24 cellular contexts compared by ENCODE assay signal in genomic region chr1:61207416-61207815, GRCh38.
A peak's percentile ranks its signal among the peaks of the same experiment; 100 is the strongest.
DNase-seq lines count a peak whose midpoint lies in the region; ATAC-seq and TF ChIP-seq lines count a peak whose summit lies in the region.
"Had no signal": no experiment of that assay in that cellular context is flagged by ENCODE, and none has a peak within 500 bp of the region (broad histone marks: within the 10 kb centered on the region; RNA-seq: fewer than 3 reads in every experiment).

No MANE protein-coding gene starts in this region.

- no peak for ATAC-seq in GM19023 (IDR thresholded peaks at IDR 0.05; ENCODE audit: unreplicated experiment)
- ATAC-seq: A549, HepG2, K562, SK-N-SH treated with all-trans-retinoic acid at 6 μM for 48 hours had no signal

- peak; percentile 22 for DNase-seq in Caki2 (ENCODE audit: low read depth)
- peak; percentile 80 for DNase-seq in epithelial cell of proximal tubule (ENCODE audit: low read depth)
- peak; percentile 86 for DNase-seq in kidney tubule cell (ENCODE audit: low spot score)
- peak; percentile 87 for DNase-seq in renal cortical epithelial cell (ENCODE audit: low read depth)
- DNase-seq in 8988T = no peak
- DNase-seq in DMS79 (lab: John Stamatoyannopoulos, UW) = no peak
- DNase-seq: CD4-positive, alpha-beta T cell; COR-L47; DMS153; GDM1; MG63; NCI-H1048; NCI-H1436 treated with DMSO at 0.1 percent for 48 hours; NCI-H2029; NCI-H2227 treated with DMSO at 0.1 percent for 48 hours; NCI-H510A; PC-9; SIG-M5; T-helper 1 cell had no signal

- in situ Hi-C loops in Caki2 (cut with HindIII; ENCODE audit: low pct_unique_long_range_greater_than_20kb, low sequenced_read_pairs) = no loop called here

- TF ChIP-seq CTCF in epithelial cell of proximal tubule (conservative IDR thresholded peaks at IDR 0.05; ENCODE audit: low read depth, low read length) = peak; percentile 17

- H3K4me3 ChIP-seq in epithelial cell of proximal tubule (ENCODE audit: low read depth, low read length) = no peak overlapping the region
- H3K4me3 ChIP-seq: A549, K562, MG63, PC-9 had no signal

Comparison
In these comparisons a context has a peak if more than half of its experiments do, and no peak if none do; other contexts are left out.
1. DNase-seq: peak in Caki2 (single experiment), epithelial cell of proximal tubule (single experiment), kidney tubule cell (single experiment) and renal cortical epithelial cell (single experiment); none in 8988T (single experiment) and DMS79 (single experiment).